14 cellular contexts compared by ENCODE assay signal in the genomic region with DNA sequence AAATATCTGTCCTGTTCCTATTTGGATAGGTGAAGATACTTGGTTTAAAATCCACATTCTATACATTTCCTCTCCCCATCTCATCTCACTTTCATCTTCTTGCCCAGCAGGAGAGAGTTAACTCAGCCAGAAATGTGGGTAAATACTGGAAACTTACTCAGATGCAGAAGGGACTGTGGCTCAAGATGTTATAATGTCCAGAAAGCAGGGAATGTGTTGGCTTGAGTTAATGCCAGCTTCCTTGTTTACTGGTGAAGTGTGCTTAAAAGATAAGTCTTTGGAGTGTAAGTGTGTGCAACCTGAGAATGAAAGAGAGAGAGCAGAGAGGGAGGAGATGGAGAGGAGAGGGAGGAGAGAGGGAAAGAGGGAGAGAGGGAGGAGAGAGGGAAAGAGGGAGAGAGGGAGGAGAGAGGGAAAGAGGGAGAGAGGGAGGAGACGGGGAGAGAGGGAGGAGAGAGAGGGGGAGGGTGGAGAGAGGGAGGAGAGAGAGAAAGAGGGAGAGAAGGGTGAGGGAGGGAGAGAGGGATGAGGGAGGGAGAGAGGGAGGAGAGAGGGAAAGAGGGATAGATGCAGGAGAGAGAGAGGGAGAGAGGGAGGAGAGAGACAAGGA.
DNase-seq lines count a peak whose midpoint lies in the region; ATAC-seq and TF ChIP-seq lines count a peak whose summit lies in the region.
"Had no signal": no experiment of that assay in that cellular context is flagged by ENCODE, and none has a peak within 500 bp of the region (broad histone marks: within the 10 kb centered on the region; RNA-seq: fewer than 3 reads in every experiment).

No MANE protein-coding gene starts in this region.

- TF ChIP-seq CTCF in AG04449 (IDR thresholded peaks at IDR 0.05; ENCODE audit: insufficient read depth, low read length, missing control alignments) (no peak), WI38 (IDR thresholded peaks at IDR 0.05; ENCODE audit: low read depth, low read length) (no peak)

- DNase-seq in AG04449 (ENCODE audit: low read depth, low spot score) (no peak), HCEC 1CT (peak; percentile 51), kidney tubule cell (ENCODE audit: low spot score) (peak; percentile 30), anterior cingulate cortex (lab: John Stamatoyannopoulos, UW) (no peak), NCI-H2227 (lab: John Stamatoyannopoulos, UW; ENCODE audit: unreplicated experiment) (no peak)
- no peak for DNase-seq in activated naive CD4-positive, alpha-beta T cell (lab: John Stamatoyannopoulos, UW)
- DNase-seq: activated T-cell treated with anti-CD3 and anti-CD28 coated beads, Interleukin-2, amount 50 U/mL, for 24 hours; CD4-positive, alpha-beta memory T cell; NCI-H187; ovary; WERI-Rb-1 had no signal

- no peak for ATAC-seq in GM18861 (IDR thresholded peaks at IDR 0.05; ENCODE audit: unreplicated experiment)
- ATAC-seq: GM12878 had no signal

- H3K4me3 ChIP-seq in AG04449 (ENCODE audit: low read depth, low read length) (peak overlapping the region; percentile 8; the same call in 1 of the 2 replicates), WI38 (ENCODE audit: low read depth, low read length) (peak overlapping the region; percentile 27; the same call in 1 of the 2 replicates)
- H3K4me3 ChIP-seq: GM12878, ovary had no signal

- POLR2A ChIA-PET in AG04449 (lab: Yijun Ruan, JAX) = no interaction called here

- CTCF ChIA-PET in AG04449 (lab: Yijun Ruan, JAX) = interaction anchor here (1.2 to 1.8 kb wide), 3 partner anchors 11 to 254 kb away, joined by 3 to 4 read pairs (median 3); no protein-coding TSS in a partner anchor

Comparison
In these comparisons a context has a peak if more than half of its experiments do, and no peak if none do; other contexts are left out.
1. DNase-seq: peak in HCEC 1CT (single experiment) and kidney tubule cell (single experiment); none in AG04449 (single experiment), anterior cingulate cortex (0 of 58), activated naive CD4-positive, alpha-beta T cell (0 of 4) and NCI-H2227 (single experiment).